ENCODE assay signal across 8 cellular contexts in genomic region chr7:3673524-3673923, GRCh38.
A peak's percentile ranks its signal among the peaks of the same experiment; 100 is the strongest.
DNase-seq lines count a peak whose midpoint lies in the region; TF ChIP-seq lines count a peak whose summit lies in the region.

No MANE protein-coding gene starts in this region.

- H3K9me3 Mint-ChIP-seq in Caco-2 (ENCODE audit: unreplicated experiment): no peaks in the 10 kb centered on the region

- no peaks in the 10 kb centered on the region for H3K4me1 ChIP-seq in Caco-2

- no peaks in the 10 kb centered on the region for H3K36me3 ChIP-seq in Caco-2 (ENCODE audit: control insufficient read depth, insufficient read depth, low read length)

- POLR2A ChIA-PET in Caco-2 (lab: Charles Lee): no interaction called here

- no peaks in the 10 kb centered on the region for H3K36me3 Mint-ChIP-seq in Caco-2 (ENCODE audit: insufficient read depth, unreplicated experiment)

- no peaks in the 10 kb centered on the region for H3K9me3 ChIP-seq in Caco-2

- no peaks in the 10 kb centered on the region for H3K27me3 ChIP-seq in Caco-2 (replicated peaks; ENCODE audit: control insufficient read depth, insufficient read depth, low read length)

- H3K27ac Mint-ChIP-seq in Caco-2 (ENCODE audit: unreplicated experiment): no peak overlapping the region

- DNase-seq in Caco-2 (peak; percentile 47 to 50), NCI-H460 (ENCODE audit: extremely low read depth, low read depth) (peak; percentile 22), iPS-NIHi7 (ENCODE audit: extremely low spot score) (peak; percentile 61), NCI-H2107 (lab: John Stamatoyannopoulos, UW) (no peak), NOMO-1 (lab: John Stamatoyannopoulos, UW; ENCODE audit: unreplicated experiment in 2 of 2) (no peak), NCI-H446 treated with DMSO at 0.1 percent for 48 hours (lab: John Stamatoyannopoulos, UW) (no peak)
- DNase-seq in activated effector memory CD4-positive, alpha-beta T cell treated with Interleukin-2 at 50 U/mL for 16 hours: peak; percentile 13
- peak; percentile 8 to 12 for DNase-seq in stimulated activated CD8-positive, alpha-beta memory T cell treated with anti-CD3 and anti-CD28 coated beads, Interleukin-7, amount 100 ng/mL, for 4 hours (ENCODE audit: low read depth in 2 of 2)

- no TSS peak for BruUV-seq in Caco-2 (replicated peaks; lab: Mats Ljungman, UMichigan)

- peak; percentile 18 to 35 for TF ChIP-seq CTCF in Caco-2 (IDR thresholded peaks at IDR 0.05; ENCODE audit: insufficient read depth in 1 of 2, low read depth in 1 of 2, low read length in 1 of 2, severe bottlenecking in 1 of 2, unreplicated experiment in 1 of 2)

- H3K4me3 Mint-ChIP-seq in Caco-2 (ENCODE audit: unreplicated experiment): no peak overlapping the region

- no peaks in the 10 kb centered on the region for H3K27me3 Mint-ChIP-seq in Caco-2 (ENCODE audit: insufficient read depth, unreplicated experiment)

- intact Hi-C loops in Caco-2 (cut with micrococcal nuclease; ENCODE audit: unreplicated experiment): no loop called here

- CTCF ChIA-PET in Caco-2 (lab: Charles Lee): interaction anchor here (0.6 to 1.0 kb wide), 2 partner anchors 29 to 153 kb away, joined by 3 read pairs; no protein-coding TSS in a partner anchor

- H3K4me3 ChIP-seq in Caco-2 (ENCODE audit: low read depth, low read length): no peak overlapping the region

- no peaks in the 10 kb centered on the region for H3K4me1 Mint-ChIP-seq in Caco-2 (ENCODE audit: low read depth, unreplicated experiment)

Comparison
In these comparisons a context has a peak if more than half of its experiments do, and no peak if none do; other contexts are left out.
1. DNase-seq: peak in Caco-2 (2 of 2), NCI-H460 (single experiment), activated effector memory CD4-positive, alpha-beta T cell treated with Interleukin-2 at 50 U/mL for 16 hours (single experiment), iPS-NIHi7 (single experiment) and stimulated activated CD8-positive, alpha-beta memory T cell treated with anti-CD3 and anti-CD28 coated beads, Interleukin-7, amount 100 ng/mL, for 4 hours (2 of 2); none in NCI-H2107 (single experiment), NOMO-1 (0 of 2) and NCI-H446 treated with DMSO at 0.1 percent for 48 hours (single experiment).